2 cellular contexts compared by ENCODE assay signal in the genomic region with DNA sequence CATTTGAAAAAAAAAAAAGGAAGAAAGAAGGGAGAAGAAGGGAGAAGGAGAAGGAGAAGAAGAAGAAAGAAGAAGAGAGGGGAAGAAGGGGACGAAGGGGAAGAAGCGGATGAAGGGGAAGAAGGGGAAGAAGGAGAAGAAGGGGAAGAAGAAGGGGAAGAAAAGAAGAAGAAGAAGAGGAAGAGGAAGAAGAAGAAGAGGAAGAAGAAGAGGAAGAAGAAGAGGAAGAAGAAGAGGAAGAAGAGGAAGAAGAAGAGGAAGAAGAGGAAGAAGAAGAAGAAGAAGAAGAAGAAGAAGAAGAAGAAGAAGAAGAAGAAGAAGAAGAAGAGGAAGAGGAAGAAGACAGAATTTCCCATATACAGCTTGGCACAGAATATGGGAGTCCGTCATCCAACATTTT.
TF ChIP-seq lines count a peak whose summit lies in the region.

No MANE protein-coding gene starts in this region.

TF ChIP-seq in HEK293, 187 proteins besides CTCF, POLR2A, EP300 and RAD21:
- TF ChIP-seq, protein P1, sequence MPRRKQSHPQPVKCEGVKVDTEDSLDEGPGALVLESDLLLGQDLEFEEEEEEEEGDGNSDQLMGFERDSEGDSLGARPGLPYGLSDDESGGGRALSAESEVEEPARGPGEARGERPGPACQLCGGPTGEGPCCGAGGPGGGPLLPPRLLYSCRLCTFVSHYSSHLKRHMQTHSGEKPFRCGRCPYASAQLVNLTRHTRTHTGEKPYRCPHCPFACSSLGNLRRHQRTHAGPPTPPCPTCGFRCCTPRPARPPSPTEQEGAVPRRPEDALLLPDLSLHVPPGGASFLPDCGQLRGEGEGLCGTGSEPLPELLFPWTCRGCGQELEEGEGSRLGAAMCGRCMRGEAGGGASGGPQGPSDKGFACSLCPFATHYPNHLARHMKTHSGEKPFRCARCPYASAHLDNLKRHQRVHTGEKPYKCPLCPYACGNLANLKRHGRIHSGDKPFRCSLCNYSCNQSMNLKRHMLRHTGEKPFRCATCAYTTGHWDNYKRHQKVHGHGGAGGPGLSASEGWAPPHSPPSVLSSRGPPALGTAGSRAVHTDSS (tag by site-specific recombination; IDR thresholded peaks at IDR 0.05), result peak; percentile 94
- peak; percentile 40; the same call in 1 of the 2 replicates for TF ChIP-seq ZNF366 (tag by site-specific recombination; conservative IDR thresholded peaks at IDR 0.05)

TF ChIP-seq in HepG2, 621 proteins besides CTCF, POLR2A, EP300 and RAD21:
- 0 out of 2 replicates have a peak, but pooled peaks have one; percentile 14 for TF ChIP-seq FOXK2 (IDR thresholded peaks at IDR 0.05)
